Comparison of ENCODE assay signal across 18 cellular contexts in the genomic region with DNA sequence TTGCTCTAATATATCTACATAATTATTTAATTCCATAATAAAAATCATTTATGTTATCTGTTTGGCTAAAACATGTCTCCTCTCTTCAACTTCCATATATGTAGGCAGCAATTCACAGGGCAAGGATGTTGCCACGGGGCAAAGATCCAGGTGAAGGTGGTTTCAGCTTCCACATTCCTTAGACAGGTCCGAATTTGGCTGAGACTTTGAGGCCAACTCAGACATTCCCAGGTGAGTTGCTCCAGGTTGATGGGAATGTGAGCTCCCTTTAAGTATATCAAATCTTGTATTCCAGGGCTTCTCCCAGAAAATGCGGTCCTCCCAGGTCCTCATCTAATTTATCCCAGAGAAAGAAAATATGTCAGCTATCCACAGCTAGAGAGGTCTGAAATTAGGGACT. TPM values are rescaled to one million over a fixed set of nuclear protein-coding genes. Genes with fewer than 3 reads are reported as not detected.
DNase-seq lines count a peak whose midpoint lies in the region; ATAC-seq, FAIRE-seq and TF ChIP-seq lines count a peak whose summit lies in the region.
"Had no signal": no experiment of that assay in that cellular context is flagged by ENCODE, and none has a peak within 500 bp of the region (broad histone marks: within the 10 kb centered on the region; RNA-seq: fewer than 3 reads in every experiment).

No MANE protein-coding gene starts in this region.

- no peak overlapping the region for H3K4ac ChIP-seq in mesendoderm (ENCODE audit: low read depth, low read length)

- peaks cover 3% of the 10 kb centered on the region for H3K4me1 ChIP-seq in mesendoderm (ENCODE audit: control insufficient read depth, low read depth, low read length)

- H3K9ac ChIP-seq in mesendoderm (ENCODE audit: low read length): no peak overlapping the region
- H3K9ac ChIP-seq: GM23248 had no signal

- no peak overlapping the region for H2BK120ac ChIP-seq in mesendoderm (ENCODE audit: low read depth, low read length)

- H3K79me1 ChIP-seq in mesendoderm (ENCODE audit: low read length): no peaks in the 10 kb centered on the region

- POLR2A ChIA-PET in activated CD8-positive, alpha-beta T cell treated with anti-CD3 and anti-CD28 coated beads, Interleukin-2, amount 10 ng/mL, durations not matched to agents 7 days and 5 days (lab: Charles Lee): no interaction called here
- POLR2A ChIA-PET in activated CD8-positive, alpha-beta T cell treated with anti-CD3 and anti-CD28 coated beads for 36 hours (lab: Charles Lee): no interaction called here

- no peak overlapping the region for H3K4me3 Mint-ChIP-seq in activated CD8-positive, alpha-beta T cell treated with anti-CD3 and anti-CD28 coated beads, Interleukin-2, amount 10 ng/mL, durations not matched to agents 7 days and 5 days
- H3K4me3 Mint-ChIP-seq in activated CD8-positive, alpha-beta T cell treated with anti-CD3 and anti-CD28 coated beads for 36 hours: no peak overlapping the region
- no peak overlapping the region for H3K4me3 Mint-ChIP-seq in type B pancreatic cell
- H3K4me3 Mint-ChIP-seq: CD8-positive, alpha-beta T cell had no signal

- H3K36me3 ChIP-seq in bronchial epithelial cell (ENCODE audit: control insufficient read depth, insufficient read depth, low read length) (no peaks in the 10 kb centered on the region), mesendoderm (ENCODE audit: control insufficient read depth, insufficient read depth, low read length) (no peaks in the 10 kb centered on the region)

- CTCF ChIA-PET in activated CD8-positive, alpha-beta T cell treated with anti-CD3 and anti-CD28 coated beads, Interleukin-2, amount 10 ng/mL, durations not matched to agents 7 days and 5 days (lab: Charles Lee): no interaction called here
- CTCF ChIA-PET in activated CD8-positive, alpha-beta T cell treated with anti-CD3 and anti-CD28 coated beads for 36 hours (lab: Charles Lee): no interaction called here

- H3K9me3 Mint-ChIP-seq in activated CD8-positive, alpha-beta T cell treated with anti-CD3 and anti-CD28 coated beads, Interleukin-2, amount 10 ng/mL, durations not matched to agents 7 days and 5 days (ENCODE audit: insufficient read depth): no peaks in the 10 kb centered on the region
- H3K9me3 Mint-ChIP-seq in activated CD8-positive, alpha-beta T cell treated with anti-CD3 and anti-CD28 coated beads for 36 hours: peaks cover 2% of the 10 kb centered on the region
- peaks cover 4% of the 10 kb centered on the region for H3K9me3 Mint-ChIP-seq in type B pancreatic cell
- H3K9me3 Mint-ChIP-seq: CD8-positive, alpha-beta T cell had no signal

- no peaks in the 10 kb centered on the region for H3K27me3 Mint-ChIP-seq in activated CD8-positive, alpha-beta T cell treated with anti-CD3 and anti-CD28 coated beads, Interleukin-2, amount 10 ng/mL, durations not matched to agents 7 days and 5 days (ENCODE audit: low read depth)
- H3K27me3 Mint-ChIP-seq in activated CD8-positive, alpha-beta T cell treated with anti-CD3 and anti-CD28 coated beads for 36 hours: no peaks in the 10 kb centered on the region
- no peaks in the 10 kb centered on the region for H3K27me3 Mint-ChIP-seq in type B pancreatic cell

- no peak overlapping the region for H2BK15ac ChIP-seq in mesendoderm (replicated peaks; ENCODE audit: low read depth)

- no peak overlapping the region for H2AK5ac ChIP-seq in mesendoderm (ENCODE audit: low read length)

- no peak for TF ChIP-seq CTCF in activated CD8-positive, alpha-beta T cell treated with anti-CD3 and anti-CD28 coated beads for 36 hours (IDR thresholded peaks at IDR 0.05)
- no peak for TF ChIP-seq CTCF in bronchial epithelial cell (IDR thresholded peaks at IDR 0.05; ENCODE audit: insufficient read depth, low read length, severe bottlenecking)
- TF ChIP-seq CTCF in epithelial cell of esophagus (IDR thresholded peaks at IDR 0.05; ENCODE audit: insufficient read depth, low read depth, low read length, missing control alignments): no peak
- TF ChIP-seq CTCF in type B pancreatic cell (conservative IDR thresholded peaks at IDR 0.05): no peak

- WGBS in mesendoderm (ENCODE audit: extremely low coverage, insufficient coverage, low lambda C conversion rate): no CpG with 5 or more reads among the region's 3 CpGs

- DNase-seq in activated CD8-positive, alpha-beta T cell treated with anti-CD3 and anti-CD28 coated beads, Interleukin-2, amount 10 ng/mL, durations not matched to agents 7 days and 5 days: peak; percentile 16
- no peak for DNase-seq in activated CD8-positive, alpha-beta T cell treated with anti-CD3 and anti-CD28 coated beads for 36 hours
- DNase-seq in bronchial epithelial cell (ENCODE audit: low read depth): peak; percentile 8
- DNase-seq in epithelial cell of esophagus (ENCODE audit: low read depth): peak; percentile 20
- no peak for DNase-seq in mesendoderm
- no peak for DNase-seq in type B pancreatic cell (ENCODE audit: extremely low spot score, unreplicated experiment)
- no peak for DNase-seq in dedifferentiated amniotic fluid mesenchymal stem cell (ENCODE audit: extremely low spot score)
- DNase-seq: CD8-positive, alpha-beta T cell; DMS53; GF-D8; GM23248; H7; IMR-90 had no signal

- peaks cover 2% of the 10 kb centered on the region for H3K36me3 Mint-ChIP-seq in activated CD8-positive, alpha-beta T cell treated with anti-CD3 and anti-CD28 coated beads, Interleukin-2, amount 10 ng/mL, durations not matched to agents 7 days and 5 days (ENCODE audit: low read depth)
- H3K36me3 Mint-ChIP-seq in activated CD8-positive, alpha-beta T cell treated with anti-CD3 and anti-CD28 coated beads for 36 hours (ENCODE audit: low read depth): no peaks in the 10 kb centered on the region
- H3K36me3 Mint-ChIP-seq in type B pancreatic cell: no peaks in the 10 kb centered on the region
- H3K36me3 Mint-ChIP-seq: CD8-positive, alpha-beta T cell had no signal

- H3K56ac ChIP-seq in mesendoderm (ENCODE audit: low read length): no peak overlapping the region

- no peaks in the 10 kb centered on the region for H3K79me2 ChIP-seq in mesendoderm (ENCODE audit: control insufficient read depth, insufficient read depth, low read length)

- no peak overlapping the region for H3K4me2 ChIP-seq in mesendoderm (ENCODE audit: low read length)

- peak overlapping the region; percentile 28 for H2BK5ac ChIP-seq in mesendoderm (ENCODE audit: low read length)

- no peak overlapping the region for H3K27ac Mint-ChIP-seq in activated CD8-positive, alpha-beta T cell treated with anti-CD3 and anti-CD28 coated beads, Interleukin-2, amount 10 ng/mL, durations not matched to agents 7 days and 5 days
- H3K27ac Mint-ChIP-seq in activated CD8-positive, alpha-beta T cell treated with anti-CD3 and anti-CD28 coated beads for 36 hours: no peak overlapping the region
- H3K27ac Mint-ChIP-seq in type B pancreatic cell: no peak overlapping the region
- H3K27ac Mint-ChIP-seq: CD8-positive, alpha-beta T cell had no signal

- no peak overlapping the region for H3K18ac ChIP-seq in mesendoderm (ENCODE audit: low read length)

- H3K27me3 ChIP-seq in bronchial epithelial cell (ENCODE audit: control insufficient read depth, insufficient read depth, low read length): no peaks in the 10 kb centered on the region
- no peaks in the 10 kb centered on the region for H3K27me3 ChIP-seq in mesendoderm (ENCODE audit: insufficient read depth, low read length, poor library complexity)

- H3K4me1 Mint-ChIP-seq in activated CD8-positive, alpha-beta T cell treated with anti-CD3 and anti-CD28 coated beads, Interleukin-2, amount 10 ng/mL, durations not matched to agents 7 days and 5 days (ENCODE audit: low read depth): peaks cover 32% of the 10 kb centered on the region
- peaks cover 33% of the 10 kb centered on the region for H3K4me1 Mint-ChIP-seq in activated CD8-positive, alpha-beta T cell treated with anti-CD3 and anti-CD28 coated beads for 36 hours (ENCODE audit: low read depth)
- H3K4me1 Mint-ChIP-seq in type B pancreatic cell (ENCODE audit: unreplicated experiment): peaks cover 6% of the 10 kb centered on the region

- H3K27ac ChIP-seq in mesendoderm (ENCODE audit: low read depth, low read length): no peak overlapping the region
- H3K27ac ChIP-seq: 22Rv1, GM23248 had no signal

- no peak for FAIRE-seq in bronchial epithelial cell (lab: Jason Lieb, UNC)

- H3K4me3 ChIP-seq in bronchial epithelial cell (ENCODE audit: low read depth, low read length) (no peak overlapping the region), epithelial cell of esophagus (ENCODE audit: low read length) (no peak overlapping the region), mesendoderm (ENCODE audit: low read length) (no peak overlapping the region)
- H3K4me3 ChIP-seq: GM23248 had no signal

- H4K5ac ChIP-seq in mesendoderm (ENCODE audit: low read length): no peak overlapping the region

- H3K23ac ChIP-seq in mesendoderm (ENCODE audit: low read length): no peak overlapping the region

- no peak for ATAC-seq in activated CD8-positive, alpha-beta T cell treated with anti-CD3 and anti-CD28 coated beads, Interleukin-2, amount 10 ng/mL, durations not matched to agents 7 days and 5 days
- ATAC-seq in activated CD8-positive, alpha-beta T cell treated with anti-CD3 and anti-CD28 coated beads for 36 hours: no peak
- ATAC-seq in GM21360 (IDR thresholded peaks at IDR 0.05; ENCODE audit: unreplicated experiment): no peak
- ATAC-seq: CD8-positive, alpha-beta T cell had no signal

- no peak overlapping the region for H4K8ac ChIP-seq in mesendoderm (ENCODE audit: low read depth, low read length)

- intact Hi-C loops in activated CD8-positive, alpha-beta T cell treated with anti-CD3 and anti-CD28 coated beads for 36 hours (cut with micrococcal nuclease): no loop called here

RNA-seq across cellular contexts. Expression of gene AOAH, which starts 15.1 kb away (rescaled TPM):
- 10 to 100 TPM; 17.7 to 18.0 TPM for total RNA-seq in activated CD8-positive, alpha-beta T cell treated with anti-CD3 and anti-CD28 coated beads, Interleukin-2, amount 10 ng/mL, durations not matched to agents 7 days and 5 days
- 10 to 100 TPM; 10.4 to 17.1 TPM for total RNA-seq in activated CD8-positive, alpha-beta T cell treated with anti-CD3 and anti-CD28 coated beads for 36 hours
- total RNA-seq in bronchial epithelial cell (not detected in 2 replicates), type B pancreatic cell (ENCODE audit: low replicate concordance) (0.21 and 0.92 TPM in 2 replicates)
- polyA plus RNA-seq in mesendoderm (2013, experiment 1 of 2): 0.06 TPM
- polyA plus RNA-seq in mesendoderm (2013, experiment 2 of 2): 0.13 TPM
- total RNA-seq: A673, GM23248, HT-29, IMR-90 had no signal
- polyA plus RNA-seq: BJ, GM23248, IMR-90 had no signal

Comparison
In these comparisons a context has a peak if more than half of its experiments do, and no peak if none do; other contexts are left out.
1. DNase-seq: peak in activated CD8-positive, alpha-beta T cell treated with anti-CD3 and anti-CD28 coated beads, Interleukin-2, amount 10 ng/mL, durations not matched to agents 7 days and 5 days (single experiment), bronchial epithelial cell (single experiment) and epithelial cell of esophagus (single experiment); none in activated CD8-positive, alpha-beta T cell treated with anti-CD3 and anti-CD28 coated beads for 36 hours (single experiment), mesendoderm (single experiment), type B pancreatic cell (single experiment) and dedifferentiated amniotic fluid mesenchymal stem cell (single experiment).